Comparison of ENCODE assay signal across 21 cellular contexts in genomic region chr2:186612555-186613440, GRCh38. TPM values are rescaled to one million over a fixed set of nuclear protein-coding genes. Genes with fewer than 3 reads are reported as not detected.
DNase-seq lines count a peak whose midpoint lies in the region; TF ChIP-seq lines count a peak whose summit lies in the region.
"Had no signal": no experiment of that assay in that cellular context is flagged by ENCODE, and none has a peak within 500 bp of the region (broad histone marks: within the 10 kb centered on the region; RNA-seq: fewer than 3 reads in every experiment).

No MANE protein-coding gene starts in this region.

- H3K9me3 ChIP-seq in endodermal cell (ENCODE audit: control insufficient read depth, low read length) (no peaks in the 10 kb centered on the region), MM.1S (replicated peaks; ENCODE audit: insufficient read depth, low read length) (no peaks in the 10 kb centered on the region)
- H3K9me3 ChIP-seq: left lung, prostate gland, transverse colon had no signal

- no peaks in the 10 kb centered on the region for H4K20me1 ChIP-seq in MM.1S (ENCODE audit: insufficient read depth, low read length)

- H3K9me2 ChIP-seq in MM.1S (replicated peaks; ENCODE audit: insufficient read depth, low read length), result no peaks in the 10 kb centered on the region

- H3K4me1 ChIP-seq in endodermal cell (ENCODE audit: control insufficient read depth, insufficient read depth, low read length) (peaks cover 4% of the 10 kb centered on the region), MM.1S (ENCODE audit: low read length) (no peaks in the 10 kb centered on the region)
- H3K4me1 ChIP-seq: foreskin keratinocyte, prostate gland had no signal

- no peak overlapping the region for H3K4me2 ChIP-seq in MM.1S (ENCODE audit: low read depth, low read length)
- H3K4me2 ChIP-seq: GM23338 had no signal

- H3K27ac ChIP-seq in endodermal cell (ENCODE audit: low read depth, low read length) (peak overlapping the region; percentile 12), substantia nigra (ENCODE audit: low read depth, low read length, poor library complexity, severe bottlenecking) (peak overlapping the region; percentile 10), MM.1S (ENCODE audit: low read length) (no peak overlapping the region)
- H3K27ac ChIP-seq: foreskin keratinocyte, left lung, prostate gland, transverse colon had no signal

- TF ChIP-seq CTCF in endodermal cell (conservative IDR thresholded peaks at IDR 0.05), result no peak
- no peak for TF ChIP-seq CTCF in MM.1S (IDR thresholded peaks at IDR 0.05; ENCODE audit: low read length)

- H3K36me3 ChIP-seq in endodermal cell (ENCODE audit: control insufficient read depth, insufficient read depth, low read length) (peaks cover 66% of the 10 kb centered on the region), MM.1S (replicated peaks; ENCODE audit: insufficient read depth, low read length) (no peaks in the 10 kb centered on the region)
- H3K36me3 ChIP-seq: prostate gland, transverse colon had no signal

- H2AFZ ChIP-seq in MM.1S (ENCODE audit: low read length), result no peak overlapping the region
- H2AFZ ChIP-seq: GM23338 had no signal

- H3K27me3 ChIP-seq in endodermal cell (ENCODE audit: control insufficient read depth, insufficient read depth, low read length, poor library complexity, severe bottlenecking) (no peaks in the 10 kb centered on the region), MM.1S (replicated peaks; ENCODE audit: insufficient read depth, low read length) (no peaks in the 10 kb centered on the region)
- H3K27me3 ChIP-seq: foreskin keratinocyte, left lung, transverse colon had no signal

- H3K4me1 Mint-ChIP-seq in endodermal cell, result peaks cover 29% of the 10 kb centered on the region
- H3K4me1 Mint-ChIP-seq: activated B cell treated with CpG ODN at 0.5 μM for 24 hours; activated T-helper 17 cell treated with anti-CD3 and anti-CD28 coated beads, Interleukin-2, amount 50 U/mL, for 72 hours; GM23338 had no signal

- H3K9me3 Mint-ChIP-seq in endodermal cell, result no peaks in the 10 kb centered on the region
- H3K9me3 Mint-ChIP-seq: activated B cell treated with CpG ODN at 0.5 μM for 24 hours; activated T-helper 17 cell treated with anti-CD3 and anti-CD28 coated beads, Interleukin-2, amount 50 U/mL, for 72 hours; GM23338; T-cell had no signal

- H3K4me3 Mint-ChIP-seq in endodermal cell, result no peak overlapping the region
- H3K4me3 Mint-ChIP-seq: activated B cell treated with CpG ODN at 0.5 μM for 24 hours; activated T-helper 17 cell treated with anti-CD3 and anti-CD28 coated beads, Interleukin-2, amount 50 U/mL, for 72 hours; GM23338; T-cell had no signal

- DNase-seq in NOMO-1 treated with DMSO at 0.1 percent for 48 hours (lab: John Stamatoyannopoulos, UW; ENCODE audit: unreplicated experiment) (peak; percentile 11), NOMO-1 treated with dmso at 0.1 percent for 144 hours (lab: John Stamatoyannopoulos, UW; ENCODE audit: unreplicated experiment) (no peak), OCI-M1 (lab: John Stamatoyannopoulos, UW) (peak; percentile 9), endodermal cell (no peak), substantia nigra (lab: John Stamatoyannopoulos, UW) (no peak), MM.1S (no peak), NAMALWA (ENCODE audit: low spot score) (no peak), SW 1271 (lab: John Stamatoyannopoulos, UW) (no peak)
- DNase-seq: activated B cell treated with CpG ODN at 0.5 μM for 24 hours; activated CD8-positive, alpha-beta memory T cell treated with anti-CD3 and anti-CD28 coated beads for 24 hours; C1 segment of cervical spinal cord; DMS53; foreskin keratinocyte; left lung; NCI-H2081 treated with DMSO at 0.1 percent for 48 hours; NCI-H526; T-cell; transverse colon had no signal

- peak overlapping the region; percentile 35 for H3K27ac Mint-ChIP-seq in endodermal cell
- H3K27ac Mint-ChIP-seq: activated B cell treated with CpG ODN at 0.5 μM for 24 hours; activated T-helper 17 cell treated with anti-CD3 and anti-CD28 coated beads, Interleukin-2, amount 50 U/mL, for 72 hours; GM23338; T-cell had no signal

- no peaks in the 10 kb centered on the region for H3K27me3 Mint-ChIP-seq in endodermal cell (ENCODE audit: insufficient read depth)
- H3K27me3 Mint-ChIP-seq: activated B cell treated with CpG ODN at 0.5 μM for 24 hours; activated T-helper 17 cell treated with anti-CD3 and anti-CD28 coated beads, Interleukin-2, amount 50 U/mL, for 72 hours; T-cell had no signal

- H3K4me3 ChIP-seq in endodermal cell (ENCODE audit: low read length) (no peak overlapping the region), MM.1S (ENCODE audit: low read length) (no peak overlapping the region)
- H3K4me3 ChIP-seq: GM23338, left lung, prostate gland, transverse colon had no signal

- 98% methylated on average over 2 of the region's 2 CpGs; no CpG with 5 or more reads in 1 of the 2 experiments for WGBS in endodermal cell (ENCODE audit: insufficient coverage in 1 of 2, insufficient read length in 1 of 2), 2 experiments

- H3K79me2 ChIP-seq in MM.1S (ENCODE audit: low read length), result no peaks in the 10 kb centered on the region

- H3K36me3 Mint-ChIP-seq in endodermal cell (ENCODE audit: low read depth), result peaks cover 10% of the 10 kb centered on the region

- no peaks in the 10 kb centered on the region for H3F3A ChIP-seq in MM.1S (ENCODE audit: insufficient read depth, low read length)

- no peak overlapping the region for H3K9ac ChIP-seq in endodermal cell (ENCODE audit: extremely low read depth, low read length, poor library complexity, severe bottlenecking)
- H3K9ac ChIP-seq in MM.1S (ENCODE audit: low read length), result no peak overlapping the region

RNA-seq across cellular contexts. Expression of gene ITGAV, which starts 22.9 kb away (rescaled TPM):
- total RNA-seq in endodermal cell, result 10 to 100 TPM; 63.7 to 79.7 TPM
- polyA plus RNA-seq in endodermal cell (2013, experiment 1 of 2), result 57.8 TPM
- 66.0 TPM for polyA plus RNA-seq in endodermal cell (2013, experiment 2 of 2)

Comparison
In these comparisons a context has a peak if more than half of its experiments do, and no peak if none do; other contexts are left out.
1. DNase-seq: peak in NOMO-1 treated with DMSO at 0.1 percent for 48 hours (single experiment) and OCI-M1 (single experiment); none in NOMO-1 treated with dmso at 0.1 percent for 144 hours (single experiment), endodermal cell (single experiment), substantia nigra (0 of 49), MM.1S (single experiment), NAMALWA (single experiment) and SW 1271 (0 of 2).